ENCODE assay signal across 8 cellular contexts in genomic region chr5:100900142-100900795, GRCh38. TPM values are rescaled to one million over a fixed set of nuclear protein-coding genes. Genes with fewer than 3 reads are reported as not detected.
A peak's percentile ranks its signal among the peaks of the same experiment; 100 is the strongest.
DNase-seq lines count a peak whose midpoint lies in the region; ATAC-seq and TF ChIP-seq lines count a peak whose summit lies in the region.

No MANE protein-coding gene starts in this region.

- no peaks in the 10 kb centered on the region for H3K36me3 ChIP-seq in hepatocyte (replicated peaks; ENCODE audit: insufficient read depth, low read depth)

- peak; percentile 38 for TF ChIP-seq CTCF in hepatocyte (IDR thresholded peaks at IDR 0.05; ENCODE audit: poor library complexity)

- no peaks in the 10 kb centered on the region for H3K79me2 ChIP-seq in hepatocyte

- peaks cover 4% of the 10 kb centered on the region for H3K9me3 Mint-ChIP-seq in activated naive CD8-positive, alpha-beta T cell (ENCODE audit: low read depth)

- WGBS in hepatocyte (ENCODE audit: low lambda C conversion rate, missing lambda C conversion rate) = 6% methylated on average over 19 of the region's 19 CpGs

- DNase-seq in DMS 273 (lab: John Stamatoyannopoulos, UW; ENCODE audit: unreplicated experiment) (peak; percentile 66), DMS 273 treated with DMSO at 0.1 percent for 48 hours (lab: John Stamatoyannopoulos, UW) (no peak), NOMO-1 treated with dmso at 0.1 percent for 144 hours (lab: John Stamatoyannopoulos, UW; ENCODE audit: unreplicated experiment) (peak; percentile 71), hepatocyte (ENCODE audit: low spot score) (peak; percentile 28), renal cortical epithelial cell (ENCODE audit: low read depth) (peak; percentile 42), amniotic stem cell (lab: John Stamatoyannopoulos, UW) (no peak)

- H3K27me3 ChIP-seq in hepatocyte = peaks cover 9% of the 10 kb centered on the region

- H3K36me3 Mint-ChIP-seq in activated naive CD8-positive, alpha-beta T cell = peaks cover 21% of the 10 kb centered on the region

- H3K9me2 ChIP-seq in hepatocyte (replicated peaks; ENCODE audit: insufficient read depth) = no peaks in the 10 kb centered on the region

- no peaks in the 10 kb centered on the region for H3K4me1 ChIP-seq in hepatocyte (ENCODE audit: insufficient read depth)

- no peaks in the 10 kb centered on the region for H3K27me3 Mint-ChIP-seq in activated naive CD8-positive, alpha-beta T cell

- ATAC-seq in HG02943 (IDR thresholded peaks at IDR 0.05; ENCODE audit: low read depth, unreplicated experiment) = peak; percentile 16

- H3K9me3 ChIP-seq in hepatocyte (ENCODE audit: low read depth) = no peaks in the 10 kb centered on the region

- peak overlapping the region; percentile 86 for H2AFZ ChIP-seq in hepatocyte

- H3K27ac Mint-ChIP-seq in activated naive CD8-positive, alpha-beta T cell = peak overlapping the region; percentile 100

- peak overlapping the region; percentile 93 for H3K4me2 ChIP-seq in hepatocyte

- peak overlapping the region; percentile 41 for H3K4me3 ChIP-seq in hepatocyte

- peak overlapping the region; percentile 96 for H3K4me3 Mint-ChIP-seq in activated naive CD8-positive, alpha-beta T cell

- peaks cover 56% of the 10 kb centered on the region for H3K4me1 Mint-ChIP-seq in activated naive CD8-positive, alpha-beta T cell (ENCODE audit: low read depth)

- no peaks in the 10 kb centered on the region for H4K20me1 ChIP-seq in hepatocyte (ENCODE audit: insufficient read depth, poor library complexity, severe bottlenecking)

- H3K27ac ChIP-seq in hepatocyte = peak overlapping the region; percentile 11

RNA-seq across cellular contexts. Expression of gene ST8SIA4, which starts 2.8 kb away (rescaled TPM):
- 6.0 and 7.1 TPM in 2 replicates for total RNA-seq in hepatocyte
- 1.8 and 3.1 TPM in 2 replicates for polyA plus RNA-seq in hepatocyte
- total RNA-seq in renal cortical epithelial cell = 0.17 and 3.9 TPM in 2 replicates

Comparison
In these comparisons a context has a peak if more than half of its experiments do, and no peak if none do; other contexts are left out.
1. DNase-seq: peak in DMS 273 (single experiment), NOMO-1 treated with dmso at 0.1 percent for 144 hours (single experiment), hepatocyte (single experiment) and renal cortical epithelial cell (single experiment); none in DMS 273 treated with DMSO at 0.1 percent for 48 hours (single experiment) and amniotic stem cell (single experiment).